Comparison of ENCODE assay signal across 9 cellular contexts in genomic region chr9:2023532-2023931, GRCh38. TPM values are rescaled to one million over a fixed set of nuclear protein-coding genes. Genes with fewer than 3 reads are reported as not detected.
DNase-seq lines count a peak whose midpoint lies in the region; ATAC-seq, FAIRE-seq and TF ChIP-seq lines count a peak whose summit lies in the region.
"Had no signal": no experiment of that assay in that cellular context is flagged by ENCODE, and none has a peak within 500 bp of the region (broad histone marks: within the 10 kb centered on the region; RNA-seq: fewer than 3 reads in every experiment).

No MANE protein-coding gene starts in this region.

- peaks cover 45% of the 10 kb centered on the region for H3K79me2 ChIP-seq in endothelial cell of umbilical vein (ENCODE audit: control insufficient read depth, insufficient read depth, low read length)

- no peaks in the 10 kb centered on the region for H3K36me3 ChIP-seq in heart left ventricle
- H3K36me3 ChIP-seq in IMR-90 (ENCODE audit: control insufficient read depth, insufficient read depth, low read length), result no peaks in the 10 kb centered on the region
- H3K36me3 ChIP-seq in endothelial cell of umbilical vein (ENCODE audit: control insufficient read depth in 2 of 2, extremely low read depth in 1 of 2, insufficient read depth in 2 of 2, low read length in 2 of 2), result no peaks in the 10 kb centered on the region

- H2AK5ac ChIP-seq in IMR-90 (ENCODE audit: low read depth, low read length), result no peak overlapping the region

- no peak overlapping the region for H2BK120ac ChIP-seq in IMR-90 (ENCODE audit: low read depth, low read length)

- no peak overlapping the region for H4K8ac ChIP-seq in IMR-90 (ENCODE audit: low read depth in 2 of 2, low read length in 2 of 2)

- no peak for TF ChIP-seq CTCF in heart left ventricle (IDR thresholded peaks at IDR 0.05)
- no peak for TF ChIP-seq CTCF in IMR-90 (conservative IDR thresholded peaks at IDR 0.05; ENCODE audit: low read depth, low read length)
- no peak for TF ChIP-seq CTCF in endothelial cell of umbilical vein (IDR thresholded peaks at IDR 0.05; ENCODE audit: extremely low read depth in 1 of 2, insufficient read depth in 1 of 2, low read depth in 1 of 2, low read length in 2 of 2)
- TF ChIP-seq CTCF in type B pancreatic cell (conservative IDR thresholded peaks at IDR 0.05), result no peak

- H3K4me1 Mint-ChIP-seq in type B pancreatic cell (ENCODE audit: unreplicated experiment), result peaks cover 51% of the 10 kb centered on the region

- in situ Hi-C loops in IMR-90 (cut with MboI; ENCODE audit: low sequenced_read_pairs), result no loop called here

- dilution Hi-C loops in IMR-90 (cut with HindIII; ENCODE audit: low sequenced_read_pairs, unreplicated experiment), result loop anchor here (25.0 kb wide), 1 partner anchor 89 kb away; no protein-coding TSS in a partner anchor
- dilution Hi-C loops in endothelial cell of umbilical vein (cut with MboI; ENCODE audit: extremely low pct_ligation_motif_present, low sequenced_read_pairs), result no loop called here

- no peak overlapping the region for H3K14ac ChIP-seq in IMR-90 (replicated peaks; ENCODE audit: low read depth, low read length)

- H2BK20ac ChIP-seq in IMR-90 (ENCODE audit: low read depth, low read length), result no peak overlapping the region

- H3K23ac ChIP-seq in IMR-90 (ENCODE audit: low read depth, low read length), result peak overlapping the region; percentile 11; the same call in 1 of the 2 replicates

- H2AFZ ChIP-seq in IMR-90 (replicated peaks; ENCODE audit: low read length, poor library complexity) (no peak overlapping the region), endothelial cell of umbilical vein (ENCODE audit: low read depth, low read length) (no peak overlapping the region)

- H4K91ac ChIP-seq in IMR-90 (ENCODE audit: insufficient read depth, low read depth, low read length), result no peak overlapping the region

- H3K27me3 Mint-ChIP-seq in type B pancreatic cell, result no peaks in the 10 kb centered on the region

- peaks cover 8% of the 10 kb centered on the region for H3K36me3 Mint-ChIP-seq in type B pancreatic cell

- H3K27ac Mint-ChIP-seq in type B pancreatic cell, result no peak overlapping the region

- CTCF ChIA-PET in IMR-90 (lab: Yijun Ruan, JAX), result no interaction called here
- CTCF ChIA-PET in endothelial cell of umbilical vein (lab: Charles Lee), result interaction anchor here (0.6 kb wide), 1 partner anchor 64 kb away, joined by 4 read pairs; no protein-coding TSS in a partner anchor

- no peak for TF ChIP-seq RAD21 in IMR-90 (IDR thresholded peaks at IDR 0.05; ENCODE audit: low read length)

- H3K9ac ChIP-seq in IMR-90 (ENCODE audit: low read depth, low read length) (no peak overlapping the region), endothelial cell of umbilical vein (replicated peaks; ENCODE audit: extremely low read depth, insufficient read depth, low read length) (no peak overlapping the region)

- no peaks in the 10 kb centered on the region for H3K9me3 Mint-ChIP-seq in type B pancreatic cell

- H3K9me3 ChIP-seq in heart left ventricle, result no peaks in the 10 kb centered on the region
- H3K9me3 ChIP-seq in IMR-90 (ENCODE audit: control insufficient read depth, insufficient read depth, low read length), result no peaks in the 10 kb centered on the region
- no peaks in the 10 kb centered on the region for H3K9me3 ChIP-seq in endothelial cell of umbilical vein (replicated peaks; ENCODE audit: control insufficient read depth, insufficient read depth, low read length)

- peaks cover 11 to 100% (median 89%) of the 10 kb centered on the region in 12 donors for H3K4me1 ChIP-seq in heart left ventricle
- peaks cover 5% of the 10 kb centered on the region for H3K4me1 ChIP-seq in IMR-90 (ENCODE audit: control insufficient read depth, insufficient read depth, low read length)
- peaks cover 53% of the 10 kb centered on the region for H3K4me1 ChIP-seq in endothelial cell of umbilical vein (ENCODE audit: control insufficient read depth, extremely low read depth, insufficient read depth, low read length)

- H2AK9ac ChIP-seq in IMR-90 (replicated peaks; ENCODE audit: low read depth, low read length, poor library complexity), result no peak overlapping the region

- H3K27me3 ChIP-seq in heart left ventricle (no peaks in the 10 kb centered on the region), IMR-90 (ENCODE audit: control insufficient read depth, insufficient read depth, low read length) (no peaks in the 10 kb centered on the region), endothelial cell of umbilical vein (ENCODE audit: control insufficient read depth in 2 of 2, insufficient read depth in 2 of 2, low read length in 2 of 2) (no peaks in the 10 kb centered on the region)

- H3K9me1 ChIP-seq in IMR-90 (ENCODE audit: insufficient read depth, low read length) (0 out of 2 replicates have a peak, but pooled peaks cover 5% of the 10 kb centered on the region), endothelial cell of umbilical vein (replicated peaks; ENCODE audit: control insufficient read depth, extremely low read depth, insufficient read depth, low read length) (no peaks in the 10 kb centered on the region)

- no peak overlapping the region for H3K18ac ChIP-seq in IMR-90 (ENCODE audit: low read depth, low read length)

- H2BK5ac ChIP-seq in IMR-90 (ENCODE audit: low read depth, low read length, poor library complexity, severe bottlenecking), result no peak overlapping the region

- POLR2A ChIA-PET in IMR-90 (lab: Charles Lee; ENCODE audit: unreplicated experiment), result no interaction called here
- POLR2A ChIA-PET in endothelial cell of umbilical vein (lab: Charles Lee), result no interaction called here

- H4K5ac ChIP-seq in IMR-90 (ENCODE audit: low read depth, low read length), result no peak overlapping the region

- DNase-seq in heart left ventricle (no peak), Right ventricle myocardium superior (no peak), IMR-90 (no peak), endothelial cell of umbilical vein (ENCODE audit: low read depth, low spot score) (peak; percentile 53), type B pancreatic cell (ENCODE audit: extremely low spot score, unreplicated experiment) (no peak), NCI-H187 treated with DMSO at 0.1 percent for 48 hours (lab: John Stamatoyannopoulos, UW) (no peak), NCI-H446 treated with DMSO at 0.1 percent for 48 hours (lab: John Stamatoyannopoulos, UW) (no peak)
- DNase-seq: NCI-H146 had no signal

- H3K4me3 ChIP-seq in heart left ventricle, result no peak overlapping the region
- no peak overlapping the region for H3K4me3 ChIP-seq in IMR-90 (ENCODE audit: insufficient read depth, low read depth, low read length)
- H3K4me3 ChIP-seq in endothelial cell of umbilical vein (replicated peaks in 1 of 3; ENCODE audit: insufficient read depth in 1 of 3, low read depth in 1 of 3, low read length in 3 of 3), result no peak overlapping the region

- no peak overlapping the region for H3K56ac ChIP-seq in IMR-90 (ENCODE audit: extremely low read depth, insufficient read depth, low read length)

- H4K20me1 ChIP-seq in IMR-90 (ENCODE audit: insufficient read depth, low read length), result peaks cover 9% of the 10 kb centered on the region
- H4K20me1 ChIP-seq in endothelial cell of umbilical vein (replicated peaks; ENCODE audit: control insufficient read depth, extremely low read depth, insufficient read depth, low read length), result no peaks in the 10 kb centered on the region

- peak overlapping the region; percentile 21 to 74 (median 70) for H3K27ac ChIP-seq in heart left ventricle
- no peak overlapping the region for H3K27ac ChIP-seq in IMR-90 (ENCODE audit: insufficient read depth, low read length)
- no peak overlapping the region for H3K27ac ChIP-seq in endothelial cell of umbilical vein (ENCODE audit: insufficient read depth, low read depth, low read length)

- ATAC-seq in heart left ventricle (no peak), Right ventricle myocardium superior (ENCODE audit: poor library complexity) (no peak), IMR-90 (ENCODE audit: low read depth) (peak; percentile 17; the same call in 1 of the 2 replicates), HG02840 (IDR thresholded peaks at IDR 0.05; ENCODE audit: low FRiP score, unreplicated experiment) (no peak)

- intact Hi-C loops in heart left ventricle (cut with DNase I) (loop anchor here in 2 of 10 donors (5.0 kb wide), 2 partner anchors 39 to 814 kb away; no protein-coding TSS in a partner anchor), Right ventricle myocardium superior (cut with DNase I) (no loop called here), IMR-90 (cut with micrococcal nuclease) (no loop called here), endothelial cell of umbilical vein (cut with micrococcal nuclease) (no loop called here)

- peak overlapping the region; percentile 12 for H3K4me3 Mint-ChIP-seq in type B pancreatic cell

- TF ChIP-seq POLR2A in heart left ventricle (IDR thresholded peaks at IDR 0.05), result no peak
- TF ChIP-seq POLR2A in IMR-90 (IDR thresholded peaks at IDR 0.05; ENCODE audit: low read depth, low read length), result no peak
- TF ChIP-seq POLR2A in endothelial cell of umbilical vein (IDR thresholded peaks at IDR 0.05; ENCODE audit: low read depth, low read length), result no peak

- no peak overlapping the region for H3K4ac ChIP-seq in IMR-90 (ENCODE audit: low read depth, low read length)

- FAIRE-seq in endothelial cell of umbilical vein (lab: Jason Lieb, UNC), result peak; percentile 66

- peaks cover 48 to 56% of the 10 kb centered on the region in 2 experiments for H3K79me1 ChIP-seq in IMR-90 (ENCODE audit: low read depth in 1 of 2, low read length in 2 of 2)

- no peak overlapping the region for H2BK15ac ChIP-seq in IMR-90 (ENCODE audit: low read depth, low read length)

- WGBS in heart left ventricle, 4 donors, result 44 to 52% (median 47%) methylated on average over 5 of the region's 5 CpGs
- no CpG with 5 or more reads among the region's 5 CpGs for WGBS in IMR-90 (ENCODE audit: extremely low coverage in 2 of 2, insufficient read length in 1 of 2), 2 experiments

- H3K4me2 ChIP-seq in IMR-90 (ENCODE audit: low read depth, low read length) (no peak overlapping the region), endothelial cell of umbilical vein (ENCODE audit: insufficient read depth, low read length) (no peak overlapping the region)

- BruUV-seq in IMR-90 (replicated peaks; lab: Mats Ljungman, UMichigan) (no TSS peak), endothelial cell of umbilical vein (replicated peaks; lab: Mats Ljungman, UMichigan) (no TSS peak)

RNA-seq across cellular contexts. Expression of gene SMARCA2, which starts 8.4 kb away (rescaled TPM):
- total RNA-seq in heart left ventricle, result 100 to 1,000 TPM in 6 of 9 donors, 10 to 100 TPM in 3; 88.0 to 149 (median 115) TPM
- 10 to 100 TPM; 29.3 to 31.8 TPM for polyA plus RNA-seq in heart left ventricle
- total RNA-seq in Right ventricle myocardium superior, result 101 TPM
- 26.7 and 29.2 TPM in 2 replicates for total RNA-seq in IMR-90 (2012; rRNA removed)
- polyA plus RNA-seq in IMR-90 (2012; rRNA removed), result 25.3 and 26.5 TPM in 2 replicates
- polyA plus RNA-seq in IMR-90 (2012; cell fraction: cytosol; rRNA removed), result 14.4 and 14.8 TPM in 2 replicates
- polyA plus RNA-seq in IMR-90 (2012; cell fraction: nucleus; rRNA removed; ENCODE audit: low replicate concordance), result 19.4 and 48.0 TPM in 2 replicates
- total RNA-seq in endothelial cell of umbilical vein, result 79.9 TPM in 2 replicates
- 45.8 and 54.5 TPM in 2 replicates for polyA plus RNA-seq in endothelial cell of umbilical vein
- 29.7 and 34.8 TPM in 2 replicates for polyA plus RNA-seq in endothelial cell of umbilical vein (2011; cell fraction: cytosol; rRNA removed)
- polyA plus RNA-seq in endothelial cell of umbilical vein (2011; cell fraction: nucleus; rRNA removed), result 54.4 and 61.9 TPM in 2 replicates
- 42.9 and 46.1 TPM in 2 replicates for polyA plus RNA-seq in endothelial cell of umbilical vein (2012)
- polyA minus RNA-seq in endothelial cell of umbilical vein, result 134 and 153 TPM in 2 replicates
- polyA minus RNA-seq in endothelial cell of umbilical vein (2011; cell fraction: cytosol; rRNA and poly(A)+ RNA removed), result 33.7 TPM
- polyA minus RNA-seq in endothelial cell of umbilical vein (2011; cell fraction: nucleus; rRNA and poly(A)+ RNA removed), result 158 and 170 TPM in 2 replicates
- total RNA-seq in type B pancreatic cell (ENCODE audit: low replicate concordance), result 131 and 174 TPM in 2 replicates

Comparison
In these comparisons a context has a peak if more than half of its experiments do, and no peak if none do; other contexts are left out.
1. H3K27ac ChIP-seq: peak in heart left ventricle (12 of 12); none in IMR-90 (single experiment) and endothelial cell of umbilical vein (single experiment).